ENCODE assay signal across 40 cellular contexts in genomic region chr7:52150952-52151351, GRCh38.
"Had no signal": no experiment of that assay in that cellular context is flagged by ENCODE, and none has a peak within 500 bp of the region (broad histone marks: within the 10 kb centered on the region; RNA-seq: fewer than 3 reads in every experiment).

No MANE protein-coding gene starts in this region.

- H3K4me1 ChIP-seq: adrenal gland, ascending aorta, breast epithelium had no signal

- H3K4me3 ChIP-seq: adrenal gland, ascending aorta, body of pancreas, breast epithelium, cardiac muscle cell had no signal

- H3K9me3 ChIP-seq: adrenal gland, ascending aorta, body of pancreas, breast epithelium had no signal

- H3K36me3 Mint-ChIP-seq: activated naive CD4-positive, alpha-beta T cell treated with anti-CD3 and anti-CD28 coated beads, Interleukin-2, amount 10 ng/mL, durations not matched to agents 7 days and 5 days; activated naive CD4-positive, alpha-beta T cell treated with anti-CD3 and anti-CD28 coated beads, Interleukin-2, amount 50 U/mL, for 24 hours; activated naive CD4-positive, alpha-beta T cell treated with anti-CD3 and anti-CD28 coated beads, Interleukin-2, amount 50 U/mL, for 72 hours; activated naive CD8-positive, alpha-beta T cell; activated naive CD8-positive, alpha-beta T cell treated with anti-CD3 and anti-CD28 coated beads for 36 hours; activated naive CD8-positive, alpha-beta T cell treated with anti-CD3 and anti-CD28 coated beads, Interleukin-2, amount 10 ng/mL, durations not matched to agents 7 days and 5 days; brain had no signal

- H3K4me3 Mint-ChIP-seq: activated naive CD4-positive, alpha-beta T cell treated with anti-CD3 and anti-CD28 coated beads for 36 hours; activated naive CD4-positive, alpha-beta T cell treated with anti-CD3 and anti-CD28 coated beads, Interleukin-2, amount 10 ng/mL, durations not matched to agents 7 days and 5 days; activated naive CD4-positive, alpha-beta T cell treated with anti-CD3 and anti-CD28 coated beads, Interleukin-2, amount 50 U/mL, for 24 hours; activated naive CD8-positive, alpha-beta T cell; activated naive CD8-positive, alpha-beta T cell treated with anti-CD3 and anti-CD28 coated beads for 36 hours; activated naive CD8-positive, alpha-beta T cell treated with anti-CD3 and anti-CD28 coated beads, Interleukin-2, amount 10 ng/mL, durations not matched to agents 7 days and 5 days; activated naive CD8-positive, alpha-beta T cell treated with anti-CD3 and anti-CD28 coated beads, Interleukin-2, amount 50 U/mL, for 24 hours; activated T-cell treated with anti-CD3 and anti-CD28 coated beads, Interleukin-2, amount 50 U/mL, for 24 hours; activated T-cell treated with anti-CD3 and anti-CD28 coated beads, Interleukin-2, amount 50 U/mL, for 4 hours; activated T-cell treated with anti-CD3 and anti-CD28 coated beads, Interleukin-2, amount 50 U/mL, for 72 hours; activated T-helper 1 cell treated with anti-CD3 and anti-CD28 coated beads, Interleukin-12 subunit alpha, Interleukin-12 subunit beta, Interleukin-2, Interleukin-4 antibody, amounts not matched to agents 30 ng/mL and 10 ng/mL and 1 ng/mL, durations not matched to agents 14 hours and 24 hours and 36 hours; activated T-helper 17 cell treated with anti-CD3 and anti-CD28 coated beads, Interleukin-2, amount 50 U/mL, for 72 hours; brain; central memory CD8-positive, alpha-beta T cell had no signal

- FAIRE-seq: astrocyte, bronchial epithelial cell had no signal

- H3K27ac ChIP-seq: adrenal gland, ascending aorta, body of pancreas, brain microvascular endothelial cell, breast epithelium, cardiac muscle cell had no signal

- H3K9me3 Mint-ChIP-seq: activated naive CD8-positive, alpha-beta T cell treated with anti-CD3 and anti-CD28 coated beads, Interleukin-2, amount 50 U/mL, for 24 hours; brain had no signal

- H3K4me1 Mint-ChIP-seq: activated naive CD4-positive, alpha-beta T cell treated with anti-CD3 and anti-CD28 coated beads, Interleukin-2, amount 10 ng/mL, durations not matched to agents 7 days and 5 days; activated naive CD4-positive, alpha-beta T cell treated with anti-CD3 and anti-CD28 coated beads, Interleukin-2, amount 50 U/mL, for 24 hours; activated naive CD8-positive, alpha-beta T cell treated with anti-CD3 and anti-CD28 coated beads for 36 hours; activated naive CD8-positive, alpha-beta T cell treated with anti-CD3 and anti-CD28 coated beads, Interleukin-2, amount 10 ng/mL, durations not matched to agents 7 days and 5 days; activated naive CD8-positive, alpha-beta T cell treated with anti-CD3 and anti-CD28 coated beads, Interleukin-2, amount 50 U/mL, for 24 hours; activated T-helper 17 cell treated with anti-CD3 and anti-CD28 coated beads, Interleukin-2, amount 50 U/mL, for 72 hours; central memory CD8-positive, alpha-beta T cell had no signal

- H3K36me3 ChIP-seq: adrenal gland, ascending aorta, brain microvascular endothelial cell, breast epithelium, cardiac muscle cell had no signal

- H3K27me3 ChIP-seq: adrenal gland, ascending aorta, body of pancreas, brain microvascular endothelial cell, breast epithelium, cardiac muscle cell had no signal

- H3K27me3 Mint-ChIP-seq: activated naive CD4-positive, alpha-beta T cell treated with anti-CD3 and anti-CD28 coated beads, Interleukin-2, amount 10 ng/mL, durations not matched to agents 7 days and 5 days; activated naive CD4-positive, alpha-beta T cell treated with anti-CD3 and anti-CD28 coated beads, Interleukin-2, amount 50 U/mL, for 24 hours; activated naive CD8-positive, alpha-beta T cell; activated naive CD8-positive, alpha-beta T cell treated with anti-CD3 and anti-CD28 coated beads for 36 hours; activated naive CD8-positive, alpha-beta T cell treated with anti-CD3 and anti-CD28 coated beads, Interleukin-2, amount 10 ng/mL, durations not matched to agents 7 days and 5 days; activated naive CD8-positive, alpha-beta T cell treated with anti-CD3 and anti-CD28 coated beads, Interleukin-2, amount 50 U/mL, for 24 hours; activated T-cell treated with anti-CD3 and anti-CD28 coated beads, Interleukin-2, amount 50 U/mL, for 24 hours; activated T-helper 17 cell treated with anti-CD3 and anti-CD28 coated beads, Interleukin-2, amount 50 U/mL, for 72 hours; brain; central memory CD8-positive, alpha-beta T cell had no signal

- DNase-seq: activated effector memory CD4-positive, alpha-beta T cell treated with anti-CD3 and anti-CD28 coated beads, Interleukin-2, amount 50 U/mL, for 16 hours; activated effector memory CD4-positive, alpha-beta T cell treated with Interleukin-2 at 50 U/mL for 16 hours; activated gamma-delta T cell; activated gamma-delta T cell treated with Interleukin-2 at 50 U/mL for 16 hours; activated naive CD4-positive, alpha-beta T cell; activated naive CD4-positive, alpha-beta T cell treated with anti-CD3 and anti-CD28 coated beads for 36 hours; activated naive CD4-positive, alpha-beta T cell treated with anti-CD3 and anti-CD28 coated beads, Interleukin-2, amount 10 ng/mL, durations not matched to agents 7 days and 5 days; activated naive CD4-positive, alpha-beta T cell treated with anti-CD3 and anti-CD28 coated beads, Interleukin-2, amount 50 U/mL, for 16 hours; activated naive CD4-positive, alpha-beta T cell treated with Interleukin-2 at 50 U/mL for 16 hours; activated naive CD8-positive, alpha-beta T cell treated with anti-CD3 and anti-CD28 coated beads for 36 hours; activated naive CD8-positive, alpha-beta T cell treated with anti-CD3 and anti-CD28 coated beads, Interleukin-2, amount 10 ng/mL, durations not matched to agents 7 days and 5 days; activated naive CD8-positive, alpha-beta T cell treated with anti-CD3 and anti-CD28 coated beads, Interleukin-2, amount 50 U/mL, for 24 hours; activated T-cell treated with anti-CD3 and anti-CD28 coated beads, Interleukin-2, amount 50 U/mL, for 1 hour; activated T-cell treated with anti-CD3 and anti-CD28 coated beads, Interleukin-2, amount 50 U/mL, for 24 hours; activated T-cell treated with anti-CD3 and anti-CD28 coated beads, Interleukin-2, amount 50 U/mL, for 4 hours; activated T-cell treated with anti-CD3 and anti-CD28 coated beads, Interleukin-2, amount 50 U/mL, for 48 hours; activated T-cell treated with anti-CD3 and anti-CD28 coated beads, Interleukin-2, amount 50 U/mL, for 72 hours; adrenal gland; amniotic stem cell; amygdala; anterior cingulate cortex; aorta; body of pancreas; brain microvascular endothelial cell; caudate nucleus; central memory CD4-positive, alpha-beta T cell; cerebellar nuclear complex had no signal

- ATAC-seq: activated naive CD4-positive, alpha-beta T cell treated with anti-CD3 and anti-CD28 coated beads, Interleukin-2, amount 50 U/mL, for 72 hours; activated naive CD8-positive, alpha-beta T cell treated with anti-CD3 and anti-CD28 coated beads, Interleukin-2, amount 50 U/mL, for 24 hours; activated T-cell treated with anti-CD3 and anti-CD28 coated beads, Interleukin-2, amount 50 U/mL, for 4 hours; activated T-cell treated with anti-CD3 and anti-CD28 coated beads, Interleukin-2, amount 50 U/mL, for 72 hours; activated T-helper 17 cell treated with anti-CD3 and anti-CD28 coated beads, Interleukin-2, amount 50 U/mL, for 72 hours; body of pancreas had no signal

- H3K27ac Mint-ChIP-seq: activated naive CD4-positive, alpha-beta T cell treated with anti-CD3 and anti-CD28 coated beads for 36 hours; activated naive CD4-positive, alpha-beta T cell treated with anti-CD3 and anti-CD28 coated beads, Interleukin-2, amount 10 ng/mL, durations not matched to agents 7 days and 5 days; activated naive CD4-positive, alpha-beta T cell treated with anti-CD3 and anti-CD28 coated beads, Interleukin-2, amount 50 U/mL, for 24 hours; activated naive CD4-positive, alpha-beta T cell treated with anti-CD3 and anti-CD28 coated beads, Interleukin-2, amount 50 U/mL, for 72 hours; activated naive CD8-positive, alpha-beta T cell; activated naive CD8-positive, alpha-beta T cell treated with anti-CD3 and anti-CD28 coated beads for 36 hours; activated naive CD8-positive, alpha-beta T cell treated with anti-CD3 and anti-CD28 coated beads, Interleukin-2, amount 10 ng/mL, durations not matched to agents 7 days and 5 days; activated naive CD8-positive, alpha-beta T cell treated with anti-CD3 and anti-CD28 coated beads, Interleukin-2, amount 50 U/mL, for 24 hours; activated T-cell treated with anti-CD3 and anti-CD28 coated beads, Interleukin-2, amount 50 U/mL, for 24 hours; activated T-cell treated with anti-CD3 and anti-CD28 coated beads, Interleukin-2, amount 50 U/mL, for 72 hours; activated T-helper 1 cell treated with anti-CD3 and anti-CD28 coated beads, Interleukin-12 subunit alpha, Interleukin-12 subunit beta, Interleukin-2, Interleukin-4 antibody, amounts not matched to agents 30 ng/mL and 10 ng/mL and 1 ng/mL, durations not matched to agents 14 hours and 24 hours and 36 hours; activated T-helper 17 cell treated with anti-CD3 and anti-CD28 coated beads, Interleukin-2, amount 50 U/mL, for 72 hours; activated T-helper 2 cell treated with anti-CD3 and anti-CD28 coated beads, Interferon-gamma antibody, Interleukin-2, Interleukin-4, amounts not matched to agents 10 μg/mL and 5 μg/mL and 100 μg/mL, durations not matched to agents 14 hours and 24 hours and 36 hours; brain had no signal
